11 cellular contexts compared by ENCODE assay signal in the genomic region with DNA sequence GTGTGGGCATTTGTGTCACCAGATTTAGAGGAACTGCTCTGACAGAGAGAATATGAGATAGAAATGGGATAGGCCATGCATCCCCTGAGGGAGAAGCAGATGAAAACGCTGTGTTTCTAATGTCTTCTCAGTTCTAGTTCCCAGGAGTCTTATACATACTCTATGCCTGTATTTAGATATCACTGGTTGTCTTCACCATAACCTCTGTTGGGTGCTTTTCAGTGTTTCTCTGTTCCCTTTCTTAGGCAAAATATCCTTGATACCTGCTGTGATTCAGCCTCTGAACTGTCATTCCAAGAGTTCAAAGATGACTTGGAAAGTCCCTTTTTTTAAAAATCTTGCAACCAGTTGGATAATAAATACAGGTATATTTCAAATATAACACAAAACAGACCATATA.
DNase-seq lines count a peak whose midpoint lies in the region; ATAC-seq and TF ChIP-seq lines count a peak whose summit lies in the region.
"Had no signal": no experiment of that assay in that cellular context is flagged by ENCODE, and none has a peak within 500 bp of the region (broad histone marks: within the 10 kb centered on the region; RNA-seq: fewer than 3 reads in every experiment).

No MANE protein-coding gene starts in this region.

- peaks cover 4% of the 10 kb centered on the region for H3K9me3 Mint-ChIP-seq in HFFc6

- H3K4me3 Mint-ChIP-seq in HFFc6, result no peak overlapping the region

- no peak overlapping the region for H3K27ac Mint-ChIP-seq in HFFc6

- DNase-seq in OCI-M1 (lab: John Stamatoyannopoulos, UW) (peak; percentile 48), NCI-H2029 (lab: John Stamatoyannopoulos, UW) (no peak), HFFc6 (no peak), NCI-H1436 (lab: John Stamatoyannopoulos, UW) (no peak), NCI-H2107 treated with DMSO at 0.1 percent for 48 hours (lab: John Stamatoyannopoulos, UW; ENCODE audit: unreplicated experiment) (no peak)
- DNase-seq: Karpas-422, SJCRH30 had no signal

- ATAC-seq in GM18520 (IDR thresholded peaks at IDR 0.05; ENCODE audit: unreplicated experiment) (peak; percentile 76), GM21515 (IDR thresholded peaks at IDR 0.05; ENCODE audit: unreplicated experiment) (peak; percentile 62), HG03039 (IDR thresholded peaks at IDR 0.05; ENCODE audit: unreplicated experiment) (peak; percentile 82)
- ATAC-seq: activated CD4-positive, CD25-positive, alpha-beta regulatory T cell treated with anti-CD3 and anti-CD28 coated beads, Interleukin-2, amount 50 U/mL, for 24 hours had no signal

- no peak for TF ChIP-seq CTCF in HFFc6 (IDR thresholded peaks at IDR 0.05)

- H3K4me1 Mint-ChIP-seq in HFFc6 (ENCODE audit: low read depth), result peaks cover 41% of the 10 kb centered on the region

- peaks cover 4% of the 10 kb centered on the region for H3K36me3 Mint-ChIP-seq in HFFc6 (ENCODE audit: low read depth)

- H3K27me3 Mint-ChIP-seq in HFFc6 (ENCODE audit: insufficient read depth), result peaks cover 2% of the 10 kb centered on the region
